Comparison of ENCODE assay signal across 1 cellular context in genomic region chr6:35583893-35584688, GRCh38.
TF ChIP-seq lines count a peak whose summit lies in the region.

No MANE protein-coding gene starts in this region.

TF ChIP-seq in H1, 55 proteins besides CTCF, POLR2A, EP300 and RAD21 (continued from another document):
- no peak for TF ChIP-seq CHD7 (IDR thresholded peaks at IDR 0.05; ENCODE audit: insufficient replicate concordance, low read length)
- no peak for TF ChIP-seq SUZ12 (IDR thresholded peaks at IDR 0.05; ENCODE audit: low read length)
- no peak for TF ChIP-seq CBX5 (IDR thresholded peaks at IDR 0.05; ENCODE audit: low read depth, low read length)
- TF ChIP-seq YY1 (IDR thresholded peaks at IDR 0.05; ENCODE audit: low read depth, low read length): no peak
- TF ChIP-seq CHD2 (IDR thresholded peaks at IDR 0.05; ENCODE audit: low read length): no peak
- no peak for TF ChIP-seq EZH2 (IDR thresholded peaks at IDR 0.05; ENCODE audit: low read depth, low read length, severe bottlenecking)
